12 cellular contexts compared by ENCODE assay signal in the genomic region with DNA sequence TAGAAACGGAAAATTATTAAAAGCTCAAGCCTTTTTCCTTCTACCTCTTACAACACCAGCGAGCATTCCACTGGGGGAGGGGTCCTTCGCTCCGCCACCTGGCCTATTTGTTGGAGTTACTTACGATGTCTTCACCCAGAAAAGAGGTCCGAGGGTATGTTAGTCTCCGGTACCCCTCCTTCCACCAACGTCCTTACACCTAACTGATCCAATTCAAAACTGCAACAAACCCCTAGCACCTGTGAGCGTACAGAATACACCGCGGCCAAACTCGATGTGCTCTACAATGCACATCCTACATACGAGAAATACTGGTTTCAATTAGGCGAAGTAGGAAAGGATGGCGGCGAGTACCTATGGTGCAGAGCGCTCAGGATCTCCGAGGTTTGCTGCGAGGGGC. TPM values are rescaled to one million over a fixed set of nuclear protein-coding genes. Genes with fewer than 3 reads are reported as not detected.
DNase-seq lines count a peak whose midpoint lies in the region; ATAC-seq, FAIRE-seq and TF ChIP-seq lines count a peak whose summit lies in the region.
"Had no signal": no experiment of that assay in that cellular context is flagged by ENCODE, and none has a peak within 500 bp of the region (broad histone marks: within the 10 kb centered on the region; RNA-seq: fewer than 3 reads in every experiment).

No MANE protein-coding gene starts in this region.

- H3K4me3 ChIP-seq in WERI-Rb-1 (ENCODE audit: low read depth, low read length) (peak overlapping the region; percentile 85), keratinocyte (ENCODE audit: control insufficient read depth in 2 of 3, extremely low read depth in 1 of 3, insufficient read depth in 2 of 3, low read depth in 1 of 3, low read length in 3 of 3) (no peak overlapping the region), skeletal muscle satellite cell (ENCODE audit: low read length) (no peak overlapping the region)

- peaks cover 2% of the 10 kb centered on the region for H4K20me1 ChIP-seq in keratinocyte (ENCODE audit: control insufficient read depth, extremely low read depth, insufficient read depth, low read length)

- H3K4me1 ChIP-seq in keratinocyte (ENCODE audit: control insufficient read depth, extremely low read depth, insufficient read depth, low read length), result no peaks in the 10 kb centered on the region
- no peaks in the 10 kb centered on the region for H3K4me1 ChIP-seq in skeletal muscle satellite cell (ENCODE audit: control insufficient read depth, insufficient read depth, low read length)

- no peak for ATAC-seq in GM18858 (IDR thresholded peaks at IDR 0.05; ENCODE audit: unreplicated experiment)

- DNase-seq in NCI-H82 (lab: John Stamatoyannopoulos, UW) (peak; percentile 40), NCI-H82 treated with DMSO at 0.1 percent for 48 hours (lab: John Stamatoyannopoulos, UW; ENCODE audit: unreplicated experiment) (no peak), WERI-Rb-1 (no peak), keratinocyte (ENCODE audit: low read depth, low spot score) (no peak), D721Med (ENCODE audit: insufficient read length, low spot score) (no peak)
- no peak for DNase-seq in stimulated activated naive CD4-positive, alpha-beta T cell (lab: John Stamatoyannopoulos, UW)
- DNase-seq: activated T-cell treated with anti-CD3 and anti-CD28 coated beads, Interleukin-2, amount 50 U/mL, for 48 hours; naive B cell; NCI-H2171 treated with DMSO at 0.1 percent for 48 hours had no signal

- H2AFZ ChIP-seq in keratinocyte (ENCODE audit: control insufficient read depth, low read length), result no peak overlapping the region

- H3K9ac ChIP-seq in keratinocyte (ENCODE audit: control insufficient read depth, extremely low read depth, insufficient read depth, low read length) (no peak overlapping the region), skeletal muscle satellite cell (ENCODE audit: low read depth, low read length) (no peak overlapping the region)

- H3K27ac ChIP-seq in WERI-Rb-1, result no peak overlapping the region
- no peak overlapping the region for H3K27ac ChIP-seq in keratinocyte (ENCODE audit: control insufficient read depth, insufficient read depth, low read length)

- H3K4me2 ChIP-seq in keratinocyte (ENCODE audit: control insufficient read depth, extremely low read depth, insufficient read depth, low read depth, low read length) (peak overlapping the region; percentile 57), skeletal muscle satellite cell (ENCODE audit: low read length) (peak overlapping the region; percentile 64)

- FAIRE-seq in keratinocyte (lab: Jason Lieb, UNC), result no peak
- no peak for FAIRE-seq in D721Med (lab: Jason Lieb, UNC)

- no peak for TF ChIP-seq CTCF in WERI-Rb-1 (IDR thresholded peaks at IDR 0.05; ENCODE audit: low read depth, low read length)
- TF ChIP-seq CTCF in keratinocyte (optimal IDR thresholded peaks at IDR 0.05 in 1 of 3, IDR thresholded peaks at IDR 0.05 in 1 of 3, conservative IDR thresholded peaks at IDR 0.05 in 1 of 3; ENCODE audit: extremely low read depth in 1 of 3, insufficient read depth in 2 of 3, low read length in 3 of 3), result no peak
- no peak for TF ChIP-seq CTCF in D721Med (IDR thresholded peaks at IDR 0.05; ENCODE audit: insufficient read depth, missing control alignments)

- no peaks in the 10 kb centered on the region for H3K79me2 ChIP-seq in keratinocyte (ENCODE audit: control insufficient read depth, insufficient read depth, low read length)

- H3K27me3 ChIP-seq in WERI-Rb-1 (ENCODE audit: insufficient read depth, low read depth, severe bottlenecking), result no peaks in the 10 kb centered on the region
- H3K27me3 ChIP-seq in keratinocyte (ENCODE audit: control insufficient read depth, extremely low read depth, insufficient read depth, low read length), result peaks cover 58% of the 10 kb centered on the region
- peaks cover 46% of the 10 kb centered on the region for H3K27me3 ChIP-seq in skeletal muscle satellite cell (ENCODE audit: control insufficient read depth, insufficient read depth, low read length)

- H3K9me1 ChIP-seq in keratinocyte (ENCODE audit: control insufficient read depth, extremely low read depth, insufficient read depth, low read length), result no peaks in the 10 kb centered on the region

- dilution Hi-C loops in keratinocyte (cut with MboI; ENCODE audit: extremely low pct_ligation_motif_present, low sequenced_read_pairs), result no loop called here

- H3K36me3 ChIP-seq in WERI-Rb-1 (no peaks in the 10 kb centered on the region), keratinocyte (ENCODE audit: control insufficient read depth in 2 of 2, extremely low read depth in 1 of 2, insufficient read depth in 2 of 2, low read length in 2 of 2) (no peaks in the 10 kb centered on the region), skeletal muscle satellite cell (ENCODE audit: insufficient read depth, low read length) (no peaks in the 10 kb centered on the region)

- H3K9me3 ChIP-seq in WERI-Rb-1 (ENCODE audit: severe bottlenecking), result no peaks in the 10 kb centered on the region
- H3K9me3 ChIP-seq in keratinocyte (ENCODE audit: control insufficient read depth, low read depth, low read length), result no peaks in the 10 kb centered on the region
- H3K9me3 ChIP-seq in skeletal muscle satellite cell (replicated peaks; ENCODE audit: low read length), result peaks cover 3% of the 10 kb centered on the region

RNA-seq across cellular contexts. Expression of a gene that starts 1.0 kb away (rescaled TPM):
- not detected in 3 replicates for polyA plus RNA-seq in keratinocyte
- not detected for polyA plus RNA-seq in keratinocyte (2011; ENCODE audit: low read depth)
- not detected in 2 replicates for polyA plus RNA-seq in keratinocyte (2011; cell fraction: cytosol; rRNA removed)
- not detected in 2 replicates for polyA plus RNA-seq in keratinocyte (2011; cell fraction: nucleus; rRNA removed)
- polyA plus RNA-seq in keratinocyte (2012; ENCODE audit: low replicate concordance), result not detected in 2 replicates
- not detected in 3 replicates for polyA minus RNA-seq in keratinocyte
- polyA minus RNA-seq in keratinocyte (2011; cell fraction: cytosol; rRNA and poly(A)+ RNA removed), result not detected
- polyA minus RNA-seq in keratinocyte (2011; cell fraction: nucleus; rRNA and poly(A)+ RNA removed), result not detected in 2 replicates
- total RNA-seq in skeletal muscle satellite cell (2012; rRNA removed), result not detected in 2 replicates
- total RNA-seq: T-helper 1 cell treated with Interleukin-12 subunit alpha and Interleukin-12 subunit beta and Interleukin-4 antibody, amounts not matched to agents 30 ng/mL and 1 ng/mL, for 36 hours had no signal
